19 cellular contexts compared by ENCODE assay signal in genomic region chr5:4906821-4907220, GRCh38.
"Had no signal": no experiment of that assay in that cellular context is flagged by ENCODE, and none has a peak within 500 bp of the region (broad histone marks: within the 10 kb centered on the region; RNA-seq: fewer than 3 reads in every experiment).

No MANE protein-coding gene starts in this region.

- H3K9me3 Mint-ChIP-seq: stimulated activated naive CD8-positive, alpha-beta T cell treated with anti-CD3 and anti-CD28 coated beads, Interleukin-15, Interleukin-2, amounts not matched to agents 100 ng/mL and 50 ng/mL, for 24 hours had no signal

- H3K4me1 Mint-ChIP-seq: naive thymus-derived CD8-positive, alpha-beta T cell; stimulated activated effector memory CD8-positive, alpha-beta T cell treated with anti-CD3 and anti-CD28 coated beads, Interleukin-12 subunit alpha, Interleukin-12 subunit beta, amount 100 ng/mL, for 72 hours had no signal

- H3K4me3 Mint-ChIP-seq: naive thymus-derived CD8-positive, alpha-beta T cell; neural crest cell; stimulated activated effector memory CD8-positive, alpha-beta T cell treated with anti-CD3 and anti-CD28 coated beads, Interleukin-12 subunit alpha, Interleukin-12 subunit beta, amount 100 ng/mL, for 72 hours; stimulated activated naive CD8-positive, alpha-beta T cell treated with anti-CD3 and anti-CD28 coated beads, Interleukin-15, Interleukin-2, amounts not matched to agents 100 ng/mL and 50 ng/mL, for 24 hours had no signal

- H3K36me3 ChIP-seq: heart left ventricle, pancreas, thoracic aorta, transverse colon had no signal

- H3K4me3 ChIP-seq: heart left ventricle, mucosa of descending colon, pancreas, smooth muscle cell, thoracic aorta, transverse colon had no signal

- ATAC-seq: left lobe of liver; naive thymus-derived CD8-positive, alpha-beta T cell; stimulated activated effector memory CD8-positive, alpha-beta T cell treated with anti-CD3 and anti-CD28 coated beads, Interleukin-12 subunit alpha, Interleukin-12 subunit beta, amount 100 ng/mL, for 72 hours had no signal

- H3K27me3 Mint-ChIP-seq: naive thymus-derived CD8-positive, alpha-beta T cell; stimulated activated naive CD8-positive, alpha-beta T cell treated with anti-CD3 and anti-CD28 coated beads, Interleukin-15, Interleukin-2, amounts not matched to agents 100 ng/mL and 50 ng/mL, for 24 hours had no signal

- H3K9me3 ChIP-seq: heart left ventricle, mucosa of descending colon, pancreas, thoracic aorta, transverse colon had no signal

- H3K4me1 ChIP-seq: pancreas had no signal

- H3K27me3 ChIP-seq: pancreas, transverse colon had no signal

- H3K27ac ChIP-seq: heart left ventricle, pancreas, thoracic aorta had no signal

- H3K36me3 Mint-ChIP-seq: naive thymus-derived CD8-positive, alpha-beta T cell; stimulated activated effector memory CD8-positive, alpha-beta T cell treated with anti-CD3 and anti-CD28 coated beads, Interleukin-12 subunit alpha, Interleukin-12 subunit beta, amount 100 ng/mL, for 72 hours had no signal

- DNase-seq: dermis blood vessel endothelial cell; erythroblast; foreskin melanocyte; heart left ventricle; islet precursor cell; mammary epithelial cell; naive thymus-derived CD8-positive, alpha-beta T cell; pancreas; right cardiac atrium; stimulated activated CD4-positive, alpha-beta T cell treated with anti-CD3 and anti-CD28 coated beads, Interleukin-2, amount 100 ng/mL, for 48 hours; transverse colon had no signal

- H3K27ac Mint-ChIP-seq: naive thymus-derived CD8-positive, alpha-beta T cell; progenitor cell of endocrine pancreas; stimulated activated effector memory CD8-positive, alpha-beta T cell treated with anti-CD3 and anti-CD28 coated beads, Interleukin-12 subunit alpha, Interleukin-12 subunit beta, amount 100 ng/mL, for 72 hours; stimulated activated naive CD8-positive, alpha-beta T cell treated with anti-CD3 and anti-CD28 coated beads, Interleukin-15, Interleukin-2, amounts not matched to agents 100 ng/mL and 50 ng/mL, for 24 hours had no signal
